ENCODE assay signal across 1 cellular context in genomic region chr13:48112896-48113525, GRCh38.
TF ChIP-seq lines count a peak whose summit lies in the region.

No MANE protein-coding gene starts in this region.

TF ChIP-seq in K562, 482 proteins besides CTCF, POLR2A, EP300 and RAD21:
- TF ChIP-seq ARID1B (IDR thresholded peaks at IDR 0.05), result no peak
- TF ChIP-seq MLLT1 (IDR thresholded peaks at IDR 0.05), result no peak
- TF ChIP-seq ATF3 (IDR thresholded peaks at IDR 0.05), result 0 out of 2 replicates have a peak, but pooled peaks have one; percentile 13
- no peak for TF ChIP-seq ATF3 (CRISPR knock-in tag; conservative IDR thresholded peaks at IDR 0.05)
- no peak for TF ChIP-seq ZNF23 (CRISPR knock-in tag; IDR thresholded peaks at IDR 0.05)
TF ChIP-seq in K562: peak in this region for 1.
